In the genomic region with DNA sequence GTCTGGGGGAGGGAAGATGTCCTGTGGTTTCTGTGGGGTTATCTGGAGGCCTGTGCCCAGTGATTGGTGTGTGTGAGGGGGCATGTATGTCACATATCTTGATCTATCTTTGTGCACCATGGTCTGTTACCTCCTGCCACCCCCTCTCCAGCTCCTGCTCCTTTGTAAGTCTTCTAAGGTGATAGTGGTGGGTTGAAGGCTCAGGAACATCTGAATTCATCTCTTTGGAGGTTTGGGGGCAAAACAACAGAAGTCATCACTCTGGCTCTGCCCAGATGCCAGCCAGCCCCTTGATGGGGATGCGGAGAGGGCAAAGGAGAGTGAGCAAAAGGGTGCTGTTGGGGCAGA, we compare ENCODE assay signal across 24 cellular contexts. TPM values are rescaled to one million over a fixed set of nuclear protein-coding genes. Genes with fewer than 3 reads are reported as not detected.
"Had no signal": no experiment of that assay in that cellular context is flagged by ENCODE, and none has a peak within 500 bp of the region (broad histone marks: within the 10 kb centered on the region; RNA-seq: fewer than 3 reads in every experiment).

No MANE protein-coding gene starts in this region.

- H3K4me3 Mint-ChIP-seq: activated CD4-positive, alpha-beta T cell treated with anti-CD3 and anti-CD28 coated beads, Interleukin-2, amount 10 ng/mL, durations not matched to agents 24 days and 14 days; activated CD8-positive, alpha-beta memory T cell treated with anti-CD3 and anti-CD28 coated beads, Interleukin-2, amount 10 ng/mL, durations not matched to agents 7 days and 5 days; activated naive CD4-positive, alpha-beta T cell treated with anti-CD3 and anti-CD28 coated beads, Interleukin-2, amount 10 ng/mL, durations not matched to agents 7 days and 5 days; activated naive CD8-positive, alpha-beta T cell treated with anti-CD3 and anti-CD28 coated beads for 36 hours; activated T-cell treated with anti-CD3 and anti-CD28 coated beads, Interleukin-2, amount 50 U/mL, for 4 hours; activated T-helper 17 cell treated with anti-CD3 and anti-CD28 coated beads, Interleukin-2, amount 50 U/mL, for 72 hours; T-helper 1 cell treated with Interleukin-12 subunit alpha and Interleukin-12 subunit beta and Interleukin-4 antibody, amounts not matched to agents 30 μg/mL and 1 μg/mL, for 36 hours had no signal

- H3K36me3 ChIP-seq: breast epithelium, SJSA1 had no signal

- DNase-seq: activated CD4-positive, alpha-beta T cell treated with anti-CD3 and anti-CD28 coated beads, Interleukin-2, amount 10 ng/mL, durations not matched to agents 24 days and 14 days; activated CD4-positive, alpha-beta T cell treated with anti-CD3 and anti-CD28 coated beads, Interleukin-2, amount 50 U/mL, for 48 hours; activated CD4-positive, CD25-positive, alpha-beta regulatory T cell treated with anti-CD3 and anti-CD28 coated beads, Interleukin-2, amount 50 U/mL, for 72 hours; activated CD8-positive, alpha-beta memory T cell treated with anti-CD3 and anti-CD28 coated beads, Interleukin-2, amount 10 ng/mL, durations not matched to agents 7 days and 5 days; activated gamma-delta T cell; activated naive CD4-positive, alpha-beta T cell treated with anti-CD3 and anti-CD28 coated beads, Interleukin-2, amount 10 ng/mL, durations not matched to agents 7 days and 5 days; activated naive CD8-positive, alpha-beta T cell treated with anti-CD3 and anti-CD28 coated beads for 36 hours; activated T-cell treated with anti-CD3 and anti-CD28 coated beads, Interleukin-2, amount 50 U/mL, for 4 hours; central memory CD4-positive, alpha-beta T cell; MM.1S; NCI-H1436; NCI-H1694 treated with DMSO at 0.1 percent for 48 hours; NCI-H2029 treated with DMSO at 0.1 percent for 48 hours; NCI-H345; NCI-H510A; NCI-H526 treated with DMSO at 0.1 percent for 48 hours; NCI-H82; SHP77 had no signal

- H3K4me1 Mint-ChIP-seq: activated T-helper 17 cell treated with anti-CD3 and anti-CD28 coated beads, Interleukin-2, amount 50 U/mL, for 72 hours had no signal

- H3K27ac ChIP-seq: SJSA1 had no signal

- H3K9me3 ChIP-seq: breast epithelium, SJSA1 had no signal

- H3K4me3 ChIP-seq: breast epithelium, SJSA1 had no signal

- H3K27ac Mint-ChIP-seq: activated CD4-positive, alpha-beta T cell treated with anti-CD3 and anti-CD28 coated beads, Interleukin-2, amount 10 ng/mL, durations not matched to agents 24 days and 14 days; activated CD8-positive, alpha-beta memory T cell treated with anti-CD3 and anti-CD28 coated beads, Interleukin-2, amount 10 ng/mL, durations not matched to agents 7 days and 5 days; activated naive CD4-positive, alpha-beta T cell treated with anti-CD3 and anti-CD28 coated beads, Interleukin-2, amount 10 ng/mL, durations not matched to agents 7 days and 5 days; activated naive CD8-positive, alpha-beta T cell treated with anti-CD3 and anti-CD28 coated beads for 36 hours; activated T-helper 17 cell treated with anti-CD3 and anti-CD28 coated beads, Interleukin-2, amount 50 U/mL, for 72 hours; T-helper 1 cell treated with Interleukin-12 subunit alpha and Interleukin-12 subunit beta and Interleukin-4 antibody, amounts not matched to agents 30 μg/mL and 1 μg/mL, for 36 hours had no signal

- H3K9me3 Mint-ChIP-seq: activated CD4-positive, alpha-beta T cell treated with anti-CD3 and anti-CD28 coated beads, Interleukin-2, amount 10 ng/mL, durations not matched to agents 24 days and 14 days; activated naive CD4-positive, alpha-beta T cell treated with anti-CD3 and anti-CD28 coated beads, Interleukin-2, amount 10 ng/mL, durations not matched to agents 7 days and 5 days; activated naive CD8-positive, alpha-beta T cell treated with anti-CD3 and anti-CD28 coated beads for 36 hours; activated T-cell treated with anti-CD3 and anti-CD28 coated beads, Interleukin-2, amount 50 U/mL, for 4 hours; activated T-helper 17 cell treated with anti-CD3 and anti-CD28 coated beads, Interleukin-2, amount 50 U/mL, for 72 hours; T-helper 1 cell treated with Interleukin-12 subunit alpha and Interleukin-12 subunit beta and Interleukin-4 antibody, amounts not matched to agents 30 μg/mL and 1 μg/mL, for 36 hours had no signal

- H3K4me1 ChIP-seq: breast epithelium had no signal

- H3K36me3 Mint-ChIP-seq: activated CD8-positive, alpha-beta memory T cell treated with anti-CD3 and anti-CD28 coated beads, Interleukin-2, amount 10 ng/mL, durations not matched to agents 7 days and 5 days; activated naive CD4-positive, alpha-beta T cell treated with anti-CD3 and anti-CD28 coated beads, Interleukin-2, amount 10 ng/mL, durations not matched to agents 7 days and 5 days; activated naive CD8-positive, alpha-beta T cell treated with anti-CD3 and anti-CD28 coated beads for 36 hours had no signal

- ATAC-seq: activated CD8-positive, alpha-beta memory T cell treated with anti-CD3 and anti-CD28 coated beads, Interleukin-2, amount 10 ng/mL, durations not matched to agents 7 days and 5 days; activated T-cell treated with anti-CD3 and anti-CD28 coated beads, Interleukin-2, amount 50 U/mL, for 4 hours; activated T-helper 17 cell treated with anti-CD3 and anti-CD28 coated beads, Interleukin-2, amount 50 U/mL, for 72 hours had no signal

RNA-seq across cellular contexts. Expression of gene WNT6, which starts 2.7 kb away (rescaled TPM):
- total RNA-seq: activated CD4-positive, alpha-beta T cell treated with anti-CD3 and anti-CD28 coated beads, Interleukin-2, amount 10 ng/mL, durations not matched to agents 24 days and 14 days; activated CD8-positive, alpha-beta memory T cell treated with anti-CD3 and anti-CD28 coated beads, Interleukin-2, amount 10 ng/mL, durations not matched to agents 7 days and 5 days; SJSA1 had no signal

RNA-seq across cellular contexts. Expression of gene WNT10A, which starts 23.8 kb away (rescaled TPM):
- total RNA-seq: aorta, SJSA1 had no signal

RNA-seq across cellular contexts. Expression of gene PRKAG3, which starts 25.3 kb away (rescaled TPM):
- total RNA-seq: activated CD4-positive, alpha-beta T cell treated with anti-CD3 and anti-CD28 coated beads, Interleukin-2, amount 10 ng/mL, durations not matched to agents 24 days and 14 days; activated CD8-positive, alpha-beta memory T cell treated with anti-CD3 and anti-CD28 coated beads, Interleukin-2, amount 10 ng/mL, durations not matched to agents 7 days and 5 days; activated naive CD8-positive, alpha-beta T cell treated with anti-CD3 and anti-CD28 coated beads for 36 hours; activated T-cell treated with anti-CD3 and anti-CD28 coated beads, Interleukin-2, amount 50 U/mL, for 4 hours; activated T-helper 17 cell treated with anti-CD3 and anti-CD28 coated beads, Interleukin-2, amount 50 U/mL, for 72 hours; breast epithelium; OCI-LY7; SJSA1 had no signal
